ENCODE assay signal across 26 cellular contexts in the genomic region with DNA sequence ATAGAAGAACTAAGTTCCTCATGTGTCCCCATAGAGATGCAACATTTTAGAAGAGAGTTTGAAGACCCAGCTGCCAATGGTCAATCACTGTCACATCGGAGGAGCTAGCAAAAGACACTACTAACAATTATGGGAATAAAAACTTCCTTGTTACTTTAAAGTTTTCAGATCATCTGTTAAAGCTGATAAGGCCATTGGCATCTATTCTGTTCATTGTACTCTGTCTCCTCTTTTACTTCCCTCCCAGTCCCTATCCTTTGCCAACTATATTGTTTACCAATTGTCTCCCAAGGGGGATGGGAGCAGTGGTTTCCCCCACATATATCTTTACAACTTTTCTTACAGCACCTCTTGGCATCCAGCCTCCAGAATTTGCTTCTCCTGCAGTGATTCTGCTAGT.
"Had no signal": no experiment of that assay in that cellular context is flagged by ENCODE, and none has a peak within 500 bp of the region (broad histone marks: within the 10 kb centered on the region; RNA-seq: fewer than 3 reads in every experiment).

No MANE protein-coding gene starts in this region.

- ATAC-seq: effector memory CD8-positive, alpha-beta T cell; esophagus mucosa; foreskin keratinocyte; gastrocnemius medialis; gastroesophageal sphincter; heart left ventricle; heart right ventricle had no signal

- H3K9me3 ChIP-seq: colonic mucosa, esophagus squamous epithelium, gastrocnemius medialis, gastroesophageal sphincter, heart left ventricle, heart right ventricle had no signal

- H3K4me1 ChIP-seq: colonic mucosa, esophagus squamous epithelium, foreskin keratinocyte, gastrocnemius medialis, gastroesophageal sphincter had no signal

- H3K4me3 Mint-ChIP-seq: dendritic cell treated with granulocyte-macrophage colony-stimulating factor and Interleukin-4, amounts not matched to agents 40 ng/mL and 50 ng/mL, for 4 days; effector memory CD8-positive, alpha-beta T cell; endodermal cell had no signal

- DNase-seq: colonic mucosa; cortex of kidney; dorsolateral prefrontal cortex; effector CD4-positive, alpha-beta T cell; effector CD8-positive, alpha-beta T cell; effector memory CD4-positive, alpha-beta T cell; effector memory CD8-positive, alpha-beta T cell; endodermal cell; erythroblast; esophagus squamous epithelium; foreskin fibroblast; foreskin keratinocyte; foreskin melanocyte; gastrocnemius medialis; glutamatergic neuron; heart left ventricle; heart right ventricle had no signal

- H3K4me3 ChIP-seq: colonic mucosa, coronary artery, dorsolateral prefrontal cortex, esophagus squamous epithelium, gastrocnemius medialis, gastroesophageal sphincter, heart left ventricle, heart right ventricle, hepatocyte had no signal

- H3K27ac ChIP-seq: colonic mucosa, coronary artery, dorsolateral prefrontal cortex, epithelial cell of prostate, esophagus squamous epithelium, foreskin keratinocyte, gastrocnemius medialis, gastroesophageal sphincter, heart left ventricle, heart right ventricle, hepatocyte had no signal

- FAIRE-seq: colon, endometrium, frontal cortex had no signal

- H2AFZ ChIP-seq: hepatocyte had no signal

- H3K27ac Mint-ChIP-seq: dendritic cell treated with granulocyte-macrophage colony-stimulating factor and Interleukin-4, amounts not matched to agents 40 ng/mL and 50 ng/mL, for 4 days; effector memory CD8-positive, alpha-beta T cell; endodermal cell had no signal

- H3K79me2 ChIP-seq: hepatocyte had no signal

- H3K4me1 Mint-ChIP-seq: endodermal cell had no signal

- H3K4me2 ChIP-seq: hepatocyte had no signal

- H3K9me3 Mint-ChIP-seq: dendritic cell treated with granulocyte-macrophage colony-stimulating factor and Interleukin-4, amounts not matched to agents 40 ng/mL and 50 ng/mL, for 4 days; effector memory CD8-positive, alpha-beta T cell; endodermal cell had no signal

- H3K36me3 ChIP-seq: colonic mucosa, esophagus squamous epithelium, gastrocnemius medialis, gastroesophageal sphincter, heart left ventricle, heart right ventricle had no signal

- H3K27me3 ChIP-seq: colonic mucosa, foreskin keratinocyte, gastrocnemius medialis, gastroesophageal sphincter, heart left ventricle, heart right ventricle, hepatocyte had no signal
